In genomic region chr19:48922548-48923490, GRCh38 we compare ENCODE assay signal across 2 cellular contexts.
TF ChIP-seq lines count a peak whose summit lies in the region.

No MANE protein-coding gene starts in this region.

TF ChIP-seq in GM12878, 131 proteins besides CTCF, POLR2A, EP300 and RAD21 (continues in another document):
- TF ChIP-seq BCL11A (IDR thresholded peaks at IDR 0.05; ENCODE audit: low read depth, low read length) (no peak), GATAD2B (conservative IDR thresholded peaks at IDR 0.05; ENCODE audit: low read depth) (no peak), EZH2 (IDR thresholded peaks at IDR 0.05; ENCODE audit: borderline replicate concordance, control insufficient read depth, low read depth, low read length) (no peak), CEBPB (IDR thresholded peaks at IDR 0.05; ENCODE audit: borderline replicate concordance in 1 of 2, low read depth in 2 of 2, low read length in 2 of 2) (no peak), PAX8 (IDR thresholded peaks at IDR 0.05) (no peak), NKRF (conservative IDR thresholded peaks at IDR 0.05) (no peak), ZNF687 (IDR thresholded peaks at IDR 0.05) (no peak), ZSCAN29 (IDR thresholded peaks at IDR 0.05) (no peak), CHD2 (IDR thresholded peaks at IDR 0.05; ENCODE audit: borderline replicate concordance, low read depth, low read length) (no peak)
- TF ChIP-seq, protein P1, sequence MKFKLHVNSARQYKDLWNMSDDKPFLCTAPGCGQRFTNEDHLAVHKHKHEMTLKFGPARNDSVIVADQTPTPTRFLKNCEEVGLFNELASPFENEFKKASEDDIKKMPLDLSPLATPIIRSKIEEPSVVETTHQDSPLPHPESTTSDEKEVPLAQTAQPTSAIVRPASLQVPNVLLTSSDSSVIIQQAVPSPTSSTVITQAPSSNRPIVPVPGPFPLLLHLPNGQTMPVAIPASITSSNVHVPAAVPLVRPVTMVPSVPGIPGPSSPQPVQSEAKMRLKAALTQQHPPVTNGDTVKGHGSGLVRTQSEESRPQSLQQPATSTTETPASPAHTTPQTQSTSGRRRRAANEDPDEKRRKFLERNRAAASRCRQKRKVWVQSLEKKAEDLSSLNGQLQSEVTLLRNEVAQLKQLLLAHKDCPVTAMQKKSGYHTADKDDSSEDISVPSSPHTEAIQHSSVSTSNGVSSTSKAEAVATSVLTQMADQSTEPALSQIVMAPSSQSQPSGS (IDR thresholded peaks at IDR 0.05; ENCODE audit: low read length), result no peak
- TF ChIP-seq, protein P2, sequence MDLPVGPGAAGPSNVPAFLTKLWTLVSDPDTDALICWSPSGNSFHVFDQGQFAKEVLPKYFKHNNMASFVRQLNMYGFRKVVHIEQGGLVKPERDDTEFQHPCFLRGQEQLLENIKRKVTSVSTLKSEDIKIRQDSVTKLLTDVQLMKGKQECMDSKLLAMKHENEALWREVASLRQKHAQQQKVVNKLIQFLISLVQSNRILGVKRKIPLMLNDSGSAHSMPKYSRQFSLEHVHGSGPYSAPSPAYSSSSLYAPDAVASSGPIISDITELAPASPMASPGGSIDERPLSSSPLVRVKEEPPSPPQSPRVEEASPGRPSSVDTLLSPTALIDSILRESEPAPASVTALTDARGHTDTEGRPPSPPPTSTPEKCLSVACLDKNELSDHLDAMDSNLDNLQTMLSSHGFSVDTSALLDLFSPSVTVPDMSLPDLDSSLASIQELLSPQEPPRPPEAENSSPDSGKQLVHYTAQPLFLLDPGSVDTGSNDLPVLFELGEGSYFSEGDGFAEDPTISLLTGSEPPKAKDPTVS (IDR thresholded peaks at IDR 0.05; ENCODE audit: low read depth, low read length), result no peak
- TF ChIP-seq, protein P3, sequence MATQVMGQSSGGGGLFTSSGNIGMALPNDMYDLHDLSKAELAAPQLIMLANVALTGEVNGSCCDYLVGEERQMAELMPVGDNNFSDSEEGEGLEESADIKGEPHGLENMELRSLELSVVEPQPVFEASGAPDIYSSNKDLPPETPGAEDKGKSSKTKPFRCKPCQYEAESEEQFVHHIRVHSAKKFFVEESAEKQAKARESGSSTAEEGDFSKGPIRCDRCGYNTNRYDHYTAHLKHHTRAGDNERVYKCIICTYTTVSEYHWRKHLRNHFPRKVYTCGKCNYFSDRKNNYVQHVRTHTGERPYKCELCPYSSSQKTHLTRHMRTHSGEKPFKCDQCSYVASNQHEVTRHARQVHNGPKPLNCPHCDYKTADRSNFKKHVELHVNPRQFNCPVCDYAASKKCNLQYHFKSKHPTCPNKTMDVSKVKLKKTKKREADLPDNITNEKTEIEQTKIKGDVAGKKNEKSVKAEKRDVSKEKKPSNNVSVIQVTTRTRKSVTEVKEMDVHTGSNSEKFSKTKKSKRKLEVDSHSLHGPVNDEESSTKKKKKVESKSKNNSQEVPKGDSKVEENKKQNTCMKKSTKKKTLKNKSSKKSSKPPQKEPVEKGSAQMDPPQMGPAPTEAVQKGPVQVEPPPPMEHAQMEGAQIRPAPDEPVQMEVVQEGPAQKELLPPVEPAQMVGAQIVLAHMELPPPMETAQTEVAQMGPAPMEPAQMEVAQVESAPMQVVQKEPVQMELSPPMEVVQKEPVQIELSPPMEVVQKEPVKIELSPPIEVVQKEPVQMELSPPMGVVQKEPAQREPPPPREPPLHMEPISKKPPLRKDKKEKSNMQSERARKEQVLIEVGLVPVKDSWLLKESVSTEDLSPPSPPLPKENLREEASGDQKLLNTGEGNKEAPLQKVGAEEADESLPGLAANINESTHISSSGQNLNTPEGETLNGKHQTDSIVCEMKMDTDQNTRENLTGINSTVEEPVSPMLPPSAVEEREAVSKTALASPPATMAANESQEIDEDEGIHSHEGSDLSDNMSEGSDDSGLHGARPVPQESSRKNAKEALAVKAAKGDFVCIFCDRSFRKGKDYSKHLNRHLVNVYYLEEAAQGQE (IDR thresholded peaks at IDR 0.05; ENCODE audit: low read depth, low read length), result no peak

TF ChIP-seq in HEK293T, 16 proteins besides CTCF, POLR2A, EP300 and RAD21:
- TF ChIP-seq TARDBP (IDR thresholded peaks at IDR 0.05) (no peak), FOXA1 (IDR thresholded peaks at IDR 0.05) (no peak), FOXM1 (IDR thresholded peaks at IDR 0.05; ENCODE audit: borderline replicate concordance) (no peak), SUZ12 (IDR thresholded peaks at IDR 0.05) (no peak)
